ENCODE assay signal across 1 cellular context in the genomic region with DNA sequence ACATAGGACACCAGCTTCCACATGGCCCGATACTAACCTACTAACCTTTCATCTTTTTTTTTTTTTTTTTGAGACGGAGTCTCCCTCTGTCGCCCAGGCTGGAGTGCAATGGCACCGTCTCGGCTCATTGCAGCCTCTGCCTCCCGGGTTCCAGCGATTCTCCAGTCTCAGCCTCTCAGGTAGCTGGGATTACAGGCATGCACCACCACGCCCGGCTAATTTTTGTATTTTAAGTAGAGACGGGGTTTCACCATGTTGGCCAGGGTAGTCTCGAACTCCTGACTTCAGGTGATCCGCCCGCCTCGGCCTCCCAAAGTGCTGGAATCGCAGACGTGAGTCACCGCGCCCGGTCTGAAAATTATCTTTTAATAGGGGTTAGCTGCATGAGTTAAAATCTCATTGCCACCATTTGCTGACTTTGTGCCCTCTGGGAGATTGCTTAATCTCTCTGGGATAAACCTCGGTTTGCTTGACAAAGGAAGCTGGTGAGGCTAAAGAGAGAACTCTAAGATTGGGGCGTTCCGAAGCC.
A peak's percentile ranks its signal among the peaks of the same experiment; 100 is the strongest.
TF ChIP-seq lines count a peak whose summit lies in the region.

No MANE protein-coding gene starts in this region.

TF ChIP-seq in GM12878, 131 proteins besides CTCF, POLR2A, EP300 and RAD21:
- TF ChIP-seq, protein P1, sequence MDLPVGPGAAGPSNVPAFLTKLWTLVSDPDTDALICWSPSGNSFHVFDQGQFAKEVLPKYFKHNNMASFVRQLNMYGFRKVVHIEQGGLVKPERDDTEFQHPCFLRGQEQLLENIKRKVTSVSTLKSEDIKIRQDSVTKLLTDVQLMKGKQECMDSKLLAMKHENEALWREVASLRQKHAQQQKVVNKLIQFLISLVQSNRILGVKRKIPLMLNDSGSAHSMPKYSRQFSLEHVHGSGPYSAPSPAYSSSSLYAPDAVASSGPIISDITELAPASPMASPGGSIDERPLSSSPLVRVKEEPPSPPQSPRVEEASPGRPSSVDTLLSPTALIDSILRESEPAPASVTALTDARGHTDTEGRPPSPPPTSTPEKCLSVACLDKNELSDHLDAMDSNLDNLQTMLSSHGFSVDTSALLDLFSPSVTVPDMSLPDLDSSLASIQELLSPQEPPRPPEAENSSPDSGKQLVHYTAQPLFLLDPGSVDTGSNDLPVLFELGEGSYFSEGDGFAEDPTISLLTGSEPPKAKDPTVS (IDR thresholded peaks at IDR 0.05; ENCODE audit: low read depth, low read length) = peak; percentile 68; the same call in 1 of the 2 replicates
